Comparison of ENCODE assay signal across 10 cellular contexts in the genomic region with DNA sequence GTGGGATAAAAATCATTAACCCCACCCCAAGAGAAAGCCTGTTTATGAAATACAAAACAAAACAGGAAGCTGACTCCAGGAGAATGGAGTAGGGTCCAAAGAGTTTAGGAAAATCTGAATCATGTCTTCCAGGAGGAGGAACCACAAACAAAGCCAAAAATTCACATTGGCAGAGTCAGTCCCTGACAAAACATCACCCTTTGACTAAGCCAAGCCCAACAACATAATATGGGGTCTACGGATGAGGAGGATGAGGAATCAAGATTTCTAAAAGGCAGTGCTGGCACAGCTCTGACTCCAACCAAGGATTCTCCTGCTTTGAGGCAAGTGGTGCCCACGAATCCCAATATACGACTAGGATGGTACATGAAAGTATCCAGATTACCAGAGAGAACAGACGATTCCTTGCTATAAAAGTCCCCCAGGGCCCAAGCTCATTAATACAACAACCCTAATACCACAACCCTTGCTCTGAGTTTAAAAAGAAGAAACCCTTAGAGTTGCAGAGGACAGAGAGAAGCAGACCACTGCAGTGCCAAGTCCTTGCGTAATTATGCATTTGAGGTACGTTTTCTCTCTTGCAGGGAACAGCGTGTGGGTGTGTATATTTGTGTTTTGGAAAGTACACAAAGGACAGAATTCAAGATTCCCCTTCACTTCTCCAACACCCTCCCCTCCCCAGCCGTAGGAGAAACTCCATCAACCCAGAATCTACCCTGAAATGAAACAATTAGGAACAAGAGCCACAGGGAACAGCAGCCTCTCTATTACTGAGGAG. TPM values are rescaled to one million over a fixed set of nuclear protein-coding genes. Genes with fewer than 3 reads are reported as not detected.
A peak's percentile ranks its signal among the peaks of the same experiment; 100 is the strongest.
DNase-seq lines count a peak whose midpoint lies in the region; ATAC-seq and TF ChIP-seq lines count a peak whose summit lies in the region.
"Had no signal": no experiment of that assay in that cellular context is flagged by ENCODE, and none has a peak within 500 bp of the region (broad histone marks: within the 10 kb centered on the region; RNA-seq: fewer than 3 reads in every experiment).

No MANE protein-coding gene starts in this region.

- H3F3A ChIP-seq in PC-3 (ENCODE audit: low read length, unreplicated experiment) = no peaks in the 10 kb centered on the region

- POLR2A ChIA-PET in PC-3 (lab: Charles Lee; ENCODE audit: unreplicated experiment) = no interaction called here
- POLR2A ChIA-PET in CD8-positive, alpha-beta memory T cell (lab: Charles Lee) = no interaction called here

- no peak overlapping the region for H3K4me3 ChIP-seq in PC-3 (ENCODE audit: low read length)
- H3K4me3 ChIP-seq in CD8-positive, alpha-beta memory T cell (ENCODE audit: low read length) = no peak overlapping the region

- no peaks in the 10 kb centered on the region for H3K27me3 Mint-ChIP-seq in stimulated activated naive CD8-positive, alpha-beta T cell treated with anti-CD3 and anti-CD28 coated beads, Interleukin-15, amount 100 ng/mL, for 72 hours
- no peaks in the 10 kb centered on the region for H3K27me3 Mint-ChIP-seq in osteocyte (ENCODE audit: unreplicated experiment)
- H3K27me3 Mint-ChIP-seq in CD8-positive, alpha-beta memory T cell = no peaks in the 10 kb centered on the region

- peak overlapping the region in 1 of 2 donors; percentile 42 for H3K27ac Mint-ChIP-seq in stimulated activated naive CD8-positive, alpha-beta T cell treated with anti-CD3 and anti-CD28 coated beads, Interleukin-15, amount 100 ng/mL, for 72 hours
- peak overlapping the region; percentile 69 for H3K27ac Mint-ChIP-seq in osteocyte (ENCODE audit: unreplicated experiment)
- H3K27ac Mint-ChIP-seq in CD8-positive, alpha-beta memory T cell = peak overlapping the region in 3 of 8 donors; percentile 24 to 57 (median 27)

- BruUV-seq in PC-3 (replicated peaks; lab: Mats Ljungman, UMichigan) = no TSS peak

- H3K4me1 Mint-ChIP-seq in stimulated activated naive CD8-positive, alpha-beta T cell treated with anti-CD3 and anti-CD28 coated beads, Interleukin-15, amount 100 ng/mL, for 72 hours = peaks cover 54% of the 10 kb centered on the region
- H3K4me1 Mint-ChIP-seq in osteocyte (ENCODE audit: unreplicated experiment) = peaks cover 68% of the 10 kb centered on the region
- H3K4me1 Mint-ChIP-seq in CD8-positive, alpha-beta memory T cell = peaks cover 65 to 89% (median 84%) of the 10 kb centered on the region in 3 donors

- no peak overlapping the region for H3K9ac ChIP-seq in PC-3 (ENCODE audit: low read length)

- no peak overlapping the region for H2AFZ ChIP-seq in PC-3 (ENCODE audit: low read length)

- DNase-seq in stimulated activated naive CD8-positive, alpha-beta T cell treated with anti-CD3 and anti-CD28 coated beads, Interleukin-15, Interleukin-2, amounts not matched to agents 100 U/mL and 50 U/mL, for 24 hours = no peak
- DNase-seq in stimulated activated naive CD8-positive, alpha-beta T cell treated with anti-CD3 and anti-CD28 coated beads, Interleukin-15, amount 100 ng/mL, for 72 hours = no peak
- DNase-seq in fibroblast of gingiva (ENCODE audit: low read depth) (peak; percentile 91), osteocyte (ENCODE audit: extremely low spot score, unreplicated experiment) (no peak), PC-3 (no peak), NCI-H1105 treated with DMSO at 0.1 percent for 48 hours (lab: John Stamatoyannopoulos, UW) (no peak)
- DNase-seq in CD8-positive, alpha-beta memory T cell = no peak
- DNase-seq: AML-193, NCI-H187 treated with DMSO at 0.1 percent for 48 hours had no signal

- no peaks in the 10 kb centered on the region for H4K20me1 ChIP-seq in PC-3 (ENCODE audit: low read length)

- H3K36me3 Mint-ChIP-seq in osteocyte (ENCODE audit: unreplicated experiment) = peaks cover 17% of the 10 kb centered on the region
- peaks cover 13 to 65% (median 21%) of the 10 kb centered on the region in 3 donors for H3K36me3 Mint-ChIP-seq in CD8-positive, alpha-beta memory T cell

- H3K27me3 ChIP-seq in PC-3 (ENCODE audit: low read length) = no peaks in the 10 kb centered on the region
- H3K27me3 ChIP-seq in CD8-positive, alpha-beta memory T cell (ENCODE audit: insufficient read depth, low read length, poor library complexity, severe bottlenecking) = no peaks in the 10 kb centered on the region

- H3K27ac ChIP-seq in PC-3 (ENCODE audit: low read length) = no peak overlapping the region
- H3K27ac ChIP-seq in CD8-positive, alpha-beta memory T cell (ENCODE audit: low read depth, low read length) = no peak overlapping the region

- TF ChIP-seq CTCF in osteocyte (IDR thresholded peaks at IDR 0.05) = no peak
- TF ChIP-seq CTCF in PC-3 (conservative IDR thresholded peaks at IDR 0.05; ENCODE audit: low read depth, low read length) = no peak

- no peaks in the 10 kb centered on the region for H3K9me3 ChIP-seq in PC-3 (ENCODE audit: low read length)
- no peaks in the 10 kb centered on the region for H3K9me3 ChIP-seq in CD8-positive, alpha-beta memory T cell (ENCODE audit: low read length)

- peaks cover 17% of the 10 kb centered on the region for H3K79me2 ChIP-seq in PC-3 (ENCODE audit: low read length)

- H3K36me3 ChIP-seq in PC-3 (ENCODE audit: low read depth, low read length) = peaks cover 9% of the 10 kb centered on the region
- no peaks in the 10 kb centered on the region for H3K36me3 ChIP-seq in CD8-positive, alpha-beta memory T cell (ENCODE audit: insufficient read depth, low read length)

- H3K4me2 ChIP-seq in PC-3 (ENCODE audit: low read length) = no peak overlapping the region

- CTCF ChIA-PET in PC-3 (lab: Charles Lee) = no interaction called here
- CTCF ChIA-PET in CD8-positive, alpha-beta memory T cell (lab: Charles Lee) = interaction anchor here (0.8 to 2.0 kb wide), 3 partner anchors 10 to 15 kb away, joined by 3 to 14 read pairs (median 3); no protein-coding TSS in a partner anchor

- no peaks in the 10 kb centered on the region for H3K9me2 ChIP-seq in PC-3 (replicated peaks; ENCODE audit: low read length)

- peaks cover 15% of the 10 kb centered on the region for H3K4me1 ChIP-seq in PC-3 (ENCODE audit: insufficient read depth, low read length)
- peaks cover 27% of the 10 kb centered on the region for H3K4me1 ChIP-seq in CD8-positive, alpha-beta memory T cell (ENCODE audit: insufficient read depth, low read length)

- H3K4me3 Mint-ChIP-seq in stimulated activated naive CD8-positive, alpha-beta T cell treated with anti-CD3 and anti-CD28 coated beads, Interleukin-15, amount 100 ng/mL, for 72 hours = no peak overlapping the region
- H3K4me3 Mint-ChIP-seq in osteocyte (ENCODE audit: unreplicated experiment) = no peak overlapping the region
- H3K4me3 Mint-ChIP-seq in CD8-positive, alpha-beta memory T cell = no peak overlapping the region

- intact Hi-C loops in PC-3 (cut with micrococcal nuclease) = no loop called here

- peak; percentile 42 for ATAC-seq in stimulated activated naive CD8-positive, alpha-beta T cell treated with anti-CD3 and anti-CD28 coated beads, Interleukin-15, Interleukin-2, amounts not matched to agents 100 U/mL and 50 U/mL, for 24 hours
- ATAC-seq in stimulated activated naive CD8-positive, alpha-beta T cell treated with anti-CD3 and anti-CD28 coated beads, Interleukin-15, amount 100 ng/mL, for 72 hours = no peak
- ATAC-seq in HG03135 (IDR thresholded peaks at IDR 0.05; ENCODE audit: unreplicated experiment) (no peak), PC-3 (no peak)

- no peaks in the 10 kb centered on the region for H3K9me3 Mint-ChIP-seq in stimulated activated naive CD8-positive, alpha-beta T cell treated with anti-CD3 and anti-CD28 coated beads, Interleukin-15, amount 100 ng/mL, for 72 hours
- no peaks in the 10 kb centered on the region for H3K9me3 Mint-ChIP-seq in osteocyte (ENCODE audit: unreplicated experiment)
- H3K9me3 Mint-ChIP-seq in CD8-positive, alpha-beta memory T cell = no peaks in the 10 kb centered on the region

RNA-seq across cellular contexts. Expression of a gene that starts 23.5 kb away (rescaled TPM):
- 74.5 and 86.5 TPM in 2 replicates for total RNA-seq in osteocyte
- 77.3 TPM in 2 replicates for total RNA-seq in PC-3 (2014; rRNA removed)
- 10 to 100 TPM; 50.2 to 56.1 TPM for total RNA-seq in CD8-positive, alpha-beta memory T cell
- polyA plus RNA-seq in CD8-positive, alpha-beta memory T cell = 29.7 TPM
